8 cellular contexts compared by ENCODE assay signal in genomic region chr16:20898938-20899502, GRCh38. TPM values are rescaled to one million over a fixed set of nuclear protein-coding genes. Genes with fewer than 3 reads are reported as not detected.
DNase-seq lines count a peak whose midpoint lies in the region; ATAC-seq and TF ChIP-seq lines count a peak whose summit lies in the region.

No MANE protein-coding gene starts in this region.

- no peak overlapping the region for H2AFZ ChIP-seq in Karpas-422 (ENCODE audit: low read length)

- DNase-seq in AG04449 (ENCODE audit: low read depth, low spot score) (peak; percentile 73), Karpas-422 (no peak), cerebellar cortex (ENCODE audit: low spot score) (peak; percentile 18), GM10266 (ENCODE audit: extremely low spot score) (no peak), NCI-H2171 treated with DMSO at 0.1 percent for 48 hours (lab: John Stamatoyannopoulos, UW) (no peak)

- H3K4me3 ChIP-seq in AG04449 (ENCODE audit: low read depth, low read length), result peak overlapping the region; percentile 94
- peak overlapping the region; percentile 88 for H3K4me3 ChIP-seq in Karpas-422 (ENCODE audit: low read length)
- H3K4me3 ChIP-seq in mucosa of stomach (ENCODE audit: low read length), result peak overlapping the region; percentile 53

- TF ChIP-seq CTCF in AG04449 (IDR thresholded peaks at IDR 0.05; ENCODE audit: insufficient read depth, low read length, missing control alignments) (no peak), GM10266 (IDR thresholded peaks at IDR 0.05; ENCODE audit: control insufficient read depth, insufficient read depth, low read depth, missing control alignments) (no peak)

- peaks cover 19% of the 10 kb centered on the region; the same call in 1 of the 2 replicates for H4K20me1 ChIP-seq in Karpas-422 (ENCODE audit: insufficient read depth, low read depth, low read length)

- H3K9me3 ChIP-seq in Karpas-422 (ENCODE audit: low read length) (no peaks in the 10 kb centered on the region), mucosa of stomach (ENCODE audit: control insufficient read depth, low read length) (no peaks in the 10 kb centered on the region)

- POLR2A ChIA-PET in AG04449 (lab: Yijun Ruan, JAX), result interaction anchor here (0.6 to 2.6 kb wide), 5 partner anchors 12 to 52 kb away, joined by 3 to 12 read pairs (median 4); no protein-coding TSS in a partner anchor

- H3K27me3 ChIP-seq in Karpas-422 (ENCODE audit: low read length) (no peaks in the 10 kb centered on the region), mucosa of stomach (ENCODE audit: control insufficient read depth, insufficient read depth, low read length) (no peaks in the 10 kb centered on the region)

- H3K27ac ChIP-seq in Karpas-422 (ENCODE audit: low read length), result peak overlapping the region; percentile 40

- no peaks in the 10 kb centered on the region for H3K9me2 ChIP-seq in Karpas-422 (replicated peaks; ENCODE audit: insufficient read depth, low read length)

- H3K36me3 ChIP-seq in Karpas-422 (ENCODE audit: insufficient read depth, low read length), result peaks cover 19% of the 10 kb centered on the region; the same call in 1 of the 2 replicates
- H3K36me3 ChIP-seq in mucosa of stomach (ENCODE audit: control insufficient read depth, insufficient read depth, low read length), result no peaks in the 10 kb centered on the region

- peak overlapping the region; percentile 96 for H3K4me2 ChIP-seq in Karpas-422 (ENCODE audit: low read depth, low read length, poor library complexity, severe bottlenecking)

- CTCF ChIA-PET in AG04449 (lab: Yijun Ruan, JAX), result interaction anchor here (0.7 to 3.0 kb wide), 4 partner anchors 11 to 402 kb away, joined by 3 to 14 read pairs (median 3); no protein-coding TSS in a partner anchor

- H3K4me1 ChIP-seq in Karpas-422 (ENCODE audit: low read length) (peaks cover 52% of the 10 kb centered on the region), mucosa of stomach (ENCODE audit: control insufficient read depth, insufficient read depth, low read length) (peaks cover 39% of the 10 kb centered on the region)

- H3K9ac ChIP-seq in Karpas-422 (ENCODE audit: low read length) (peak overlapping the region; percentile 79), mucosa of stomach (ENCODE audit: low read length) (peak overlapping the region; percentile 93)

- no peak for ATAC-seq in GM21786 (IDR thresholded peaks at IDR 0.05; ENCODE audit: unreplicated experiment)
- no peak for ATAC-seq in GM18870 (IDR thresholded peaks at IDR 0.05; ENCODE audit: unreplicated experiment)

- peaks cover 67% of the 10 kb centered on the region for H3K79me2 ChIP-seq in Karpas-422 (ENCODE audit: low read length)

RNA-seq across cellular contexts. Expression of gene DCUN1D3, which starts 1.1 kb away (rescaled TPM):
- total RNA-seq in Karpas-422 (2014; rRNA removed; shearing (Covaris generic); ENCODE audit: low replicate concordance), result 6.2 and 7.3 TPM in 2 replicates

RNA-seq across cellular contexts. Expression of gene LYRM1, which starts 1.6 kb away (rescaled TPM):
- 37.6 and 43.2 TPM in 2 replicates for total RNA-seq in Karpas-422 (2014; rRNA removed; shearing (Covaris generic); ENCODE audit: low replicate concordance)

Comparison
In these comparisons a context has a peak if more than half of its experiments do, and no peak if none do; other contexts are left out.
1. DNase-seq: peak in AG04449 (single experiment) and cerebellar cortex (single experiment); none in Karpas-422 (single experiment), GM10266 (single experiment) and NCI-H2171 treated with DMSO at 0.1 percent for 48 hours (single experiment).
2. Peak in every context shown above with its lines, with median percentiles within 50 percentile points of each other: H3K4me3 ChIP-seq.